Comparison of ENCODE assay signal across 1 cellular context in the genomic region with DNA sequence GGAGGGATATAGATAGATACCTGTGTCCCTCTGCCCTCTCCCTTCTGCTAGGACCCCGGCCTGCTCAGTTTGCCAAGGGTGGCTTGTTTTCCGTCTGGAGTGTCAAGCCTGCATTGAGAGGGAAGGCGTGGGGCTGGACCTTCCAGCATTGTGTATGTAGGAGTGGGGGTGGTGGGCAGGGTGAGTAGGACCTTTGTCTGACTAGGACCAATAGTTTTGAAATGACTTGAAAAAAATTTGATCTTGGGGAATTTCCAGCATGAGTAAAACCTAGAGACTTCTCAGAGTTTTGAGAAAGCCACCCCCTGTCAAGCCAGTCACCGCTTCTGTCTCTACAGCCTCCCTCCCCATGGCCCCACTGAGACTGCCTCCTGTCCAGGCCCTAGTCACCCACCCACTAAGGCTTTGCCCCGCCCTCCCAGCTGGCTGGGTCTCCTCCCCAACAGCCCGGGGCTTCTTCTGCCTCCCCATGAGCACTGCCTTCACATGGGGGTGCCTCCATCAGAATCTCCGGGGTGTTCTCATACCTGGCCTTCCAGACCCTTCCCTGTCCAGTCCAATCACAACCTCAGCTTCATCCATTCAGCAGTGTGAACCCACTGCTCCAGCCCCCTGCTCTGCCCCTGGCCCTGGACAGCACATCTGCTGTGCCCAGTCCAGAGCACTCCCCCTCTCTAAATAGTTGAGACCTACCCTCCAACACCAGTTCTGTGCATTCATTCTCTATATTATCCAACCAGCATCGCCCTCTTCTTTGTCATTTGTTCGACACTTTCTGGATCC.
TF ChIP-seq lines count a peak whose summit lies in the region.

No MANE protein-coding gene starts in this region.

TF ChIP-seq in GM12878, 131 proteins besides CTCF, POLR2A, EP300 and RAD21 (continued from another document):
- TF ChIP-seq, protein P1, sequence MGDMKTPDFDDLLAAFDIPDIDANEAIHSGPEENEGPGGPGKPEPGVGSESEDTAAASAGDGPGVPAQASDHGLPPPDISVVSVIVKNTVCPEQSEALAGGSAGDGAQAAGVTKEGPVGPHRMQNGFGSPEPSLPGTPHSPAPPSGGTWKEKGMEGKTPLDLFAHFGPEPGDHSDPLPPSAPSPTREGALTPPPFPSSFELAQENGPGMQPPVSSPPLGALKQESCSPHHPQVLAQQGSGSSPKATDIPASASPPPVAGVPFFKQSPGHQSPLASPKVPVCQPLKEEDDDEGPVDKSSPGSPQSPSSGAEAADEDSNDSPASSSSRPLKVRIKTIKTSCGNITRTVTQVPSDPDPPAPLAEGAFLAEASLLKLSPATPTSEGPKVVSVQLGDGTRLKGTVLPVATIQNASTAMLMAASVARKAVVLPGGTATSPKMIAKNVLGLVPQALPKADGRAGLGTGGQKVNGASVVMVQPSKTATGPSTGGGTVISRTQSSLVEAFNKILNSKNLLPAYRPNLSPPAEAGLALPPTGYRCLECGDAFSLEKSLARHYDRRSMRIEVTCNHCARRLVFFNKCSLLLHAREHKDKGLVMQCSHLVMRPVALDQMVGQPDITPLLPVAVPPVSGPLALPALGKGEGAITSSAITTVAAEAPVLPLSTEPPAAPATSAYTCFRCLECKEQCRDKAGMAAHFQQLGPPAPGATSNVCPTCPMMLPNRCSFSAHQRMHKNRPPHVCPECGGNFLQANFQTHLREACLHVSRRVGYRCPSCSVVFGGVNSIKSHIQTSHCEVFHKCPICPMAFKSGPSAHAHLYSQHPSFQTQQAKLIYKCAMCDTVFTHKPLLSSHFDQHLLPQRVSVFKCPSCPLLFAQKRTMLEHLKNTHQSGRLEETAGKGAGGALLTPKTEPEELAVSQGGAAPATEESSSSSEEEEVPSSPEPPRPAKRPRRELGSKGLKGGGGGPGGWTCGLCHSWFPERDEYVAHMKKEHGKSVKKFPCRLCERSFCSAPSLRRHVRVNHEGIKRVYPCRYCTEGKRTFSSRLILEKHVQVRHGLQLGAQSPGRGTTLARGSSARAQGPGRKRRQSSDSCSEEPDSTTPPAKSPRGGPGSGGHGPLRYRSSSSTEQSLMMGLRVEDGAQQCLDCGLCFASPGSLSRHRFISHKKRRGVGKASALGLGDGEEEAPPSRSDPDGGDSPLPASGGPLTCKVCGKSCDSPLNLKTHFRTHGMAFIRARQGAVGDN (IDR thresholded peaks at IDR 0.05), result peak; percentile 88
- TF ChIP-seq, protein P2, sequence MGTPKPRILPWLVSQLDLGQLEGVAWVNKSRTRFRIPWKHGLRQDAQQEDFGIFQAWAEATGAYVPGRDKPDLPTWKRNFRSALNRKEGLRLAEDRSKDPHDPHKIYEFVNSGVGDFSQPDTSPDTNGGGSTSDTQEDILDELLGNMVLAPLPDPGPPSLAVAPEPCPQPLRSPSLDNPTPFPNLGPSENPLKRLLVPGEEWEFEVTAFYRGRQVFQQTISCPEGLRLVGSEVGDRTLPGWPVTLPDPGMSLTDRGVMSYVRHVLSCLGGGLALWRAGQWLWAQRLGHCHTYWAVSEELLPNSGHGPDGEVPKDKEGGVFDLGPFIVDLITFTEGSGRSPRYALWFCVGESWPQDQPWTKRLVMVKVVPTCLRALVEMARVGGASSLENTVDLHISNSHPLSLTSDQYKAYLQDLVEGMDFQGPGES (IDR thresholded peaks at IDR 0.05), result no peak
- TF ChIP-seq POLR2AphosphoS2 (IDR thresholded peaks at IDR 0.05; ENCODE audit: low read depth, low read length) (peak; percentile 55; the same call in 1 of the 2 replicates), POU2F2 (IDR thresholded peaks at IDR 0.05; ENCODE audit: borderline replicate concordance, low read depth, low read length) (peak; percentile 58; the same call in 2 of the 3 replicates), ZNF207 (IDR thresholded peaks at IDR 0.05; ENCODE audit: borderline replicate concordance) (no peak), FOXM1 (IDR thresholded peaks at IDR 0.05; ENCODE audit: low read depth, low read length) (peak; percentile 92), PAX8 (IDR thresholded peaks at IDR 0.05) (no peak), RELA (IDR thresholded peaks at IDR 0.05; ENCODE audit: borderline replicate concordance, partially characterized antibody) (peak; percentile 99), TBL1XR1 (IDR thresholded peaks at IDR 0.05; ENCODE audit: low read depth, low read length) (0 out of 2 replicates have a peak, but pooled peaks have one; percentile 22), ATF7 (IDR thresholded peaks at IDR 0.05; ENCODE audit: low read depth) (peak; percentile 87), TAF1 (IDR thresholded peaks at IDR 0.05; ENCODE audit: borderline replicate concordance, low read depth, low read length) (peak; percentile 69; the same call in 1 of the 2 replicates), NBN (IDR thresholded peaks at IDR 0.05) (peak; percentile 77; the same call in 1 of the 2 replicates), HDGF (IDR thresholded peaks at IDR 0.05) (peak; percentile 35), ZBED1 (IDR thresholded peaks at IDR 0.05; ENCODE audit: borderline replicate concordance) (no peak; the same call in 1 of the 2 replicates), ETV6 (conservative IDR thresholded peaks at IDR 0.05 in 1 of 2, IDR thresholded peaks at IDR 0.05 in 1 of 2; ENCODE audit: borderline replicate concordance in 1 of 2, low read depth in 1 of 2) (peak in 1 of 2 experiments; percentile 63; a peak in 1 of 4 replicates), IRF4 (IDR thresholded peaks at IDR 0.05; ENCODE audit: low read depth, low read length) (peak; percentile 95)
- TF ChIP-seq, protein P3, sequence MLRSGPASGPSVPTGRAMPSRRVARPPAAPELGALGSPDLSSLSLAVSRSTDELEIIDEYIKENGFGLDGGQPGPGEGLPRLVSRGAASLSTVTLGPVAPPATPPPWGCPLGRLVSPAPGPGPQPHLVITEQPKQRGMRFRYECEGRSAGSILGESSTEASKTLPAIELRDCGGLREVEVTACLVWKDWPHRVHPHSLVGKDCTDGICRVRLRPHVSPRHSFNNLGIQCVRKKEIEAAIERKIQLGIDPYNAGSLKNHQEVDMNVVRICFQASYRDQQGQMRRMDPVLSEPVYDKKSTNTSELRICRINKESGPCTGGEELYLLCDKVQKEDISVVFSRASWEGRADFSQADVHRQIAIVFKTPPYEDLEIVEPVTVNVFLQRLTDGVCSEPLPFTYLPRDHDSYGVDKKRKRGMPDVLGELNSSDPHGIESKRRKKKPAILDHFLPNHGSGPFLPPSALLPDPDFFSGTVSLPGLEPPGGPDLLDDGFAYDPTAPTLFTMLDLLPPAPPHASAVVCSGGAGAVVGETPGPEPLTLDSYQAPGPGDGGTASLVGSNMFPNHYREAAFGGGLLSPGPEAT (IDR thresholded peaks at IDR 0.05; ENCODE audit: low read depth), result peak; percentile 98
- TF ChIP-seq, protein P4, sequence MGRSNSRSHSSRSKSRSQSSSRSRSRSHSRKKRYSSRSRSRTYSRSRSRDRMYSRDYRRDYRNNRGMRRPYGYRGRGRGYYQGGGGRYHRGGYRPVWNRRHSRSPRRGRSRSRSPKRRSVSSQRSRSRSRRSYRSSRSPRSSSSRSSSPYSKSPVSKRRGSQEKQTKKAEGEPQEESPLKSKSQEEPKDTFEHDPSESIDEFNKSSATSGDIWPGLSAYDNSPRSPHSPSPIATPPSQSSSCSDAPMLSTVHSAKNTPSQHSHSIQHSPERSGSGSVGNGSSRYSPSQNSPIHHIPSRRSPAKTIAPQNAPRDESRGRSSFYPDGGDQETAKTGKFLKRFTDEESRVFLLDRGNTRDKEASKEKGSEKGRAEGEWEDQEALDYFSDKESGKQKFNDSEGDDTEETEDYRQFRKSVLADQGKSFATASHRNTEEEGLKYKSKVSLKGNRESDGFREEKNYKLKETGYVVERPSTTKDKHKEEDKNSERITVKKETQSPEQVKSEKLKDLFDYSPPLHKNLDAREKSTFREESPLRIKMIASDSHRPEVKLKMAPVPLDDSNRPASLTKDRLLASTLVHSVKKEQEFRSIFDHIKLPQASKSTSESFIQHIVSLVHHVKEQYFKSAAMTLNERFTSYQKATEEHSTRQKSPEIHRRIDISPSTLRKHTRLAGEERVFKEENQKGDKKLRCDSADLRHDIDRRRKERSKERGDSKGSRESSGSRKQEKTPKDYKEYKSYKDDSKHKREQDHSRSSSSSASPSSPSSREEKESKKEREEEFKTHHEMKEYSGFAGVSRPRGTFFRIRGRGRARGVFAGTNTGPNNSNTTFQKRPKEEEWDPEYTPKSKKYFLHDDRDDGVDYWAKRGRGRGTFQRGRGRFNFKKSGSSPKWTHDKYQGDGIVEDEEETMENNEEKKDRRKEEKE (IDR thresholded peaks at IDR 0.05), result peak; percentile 75; the same call in 1 of the 2 replicates
- TF ChIP-seq, protein P5, sequence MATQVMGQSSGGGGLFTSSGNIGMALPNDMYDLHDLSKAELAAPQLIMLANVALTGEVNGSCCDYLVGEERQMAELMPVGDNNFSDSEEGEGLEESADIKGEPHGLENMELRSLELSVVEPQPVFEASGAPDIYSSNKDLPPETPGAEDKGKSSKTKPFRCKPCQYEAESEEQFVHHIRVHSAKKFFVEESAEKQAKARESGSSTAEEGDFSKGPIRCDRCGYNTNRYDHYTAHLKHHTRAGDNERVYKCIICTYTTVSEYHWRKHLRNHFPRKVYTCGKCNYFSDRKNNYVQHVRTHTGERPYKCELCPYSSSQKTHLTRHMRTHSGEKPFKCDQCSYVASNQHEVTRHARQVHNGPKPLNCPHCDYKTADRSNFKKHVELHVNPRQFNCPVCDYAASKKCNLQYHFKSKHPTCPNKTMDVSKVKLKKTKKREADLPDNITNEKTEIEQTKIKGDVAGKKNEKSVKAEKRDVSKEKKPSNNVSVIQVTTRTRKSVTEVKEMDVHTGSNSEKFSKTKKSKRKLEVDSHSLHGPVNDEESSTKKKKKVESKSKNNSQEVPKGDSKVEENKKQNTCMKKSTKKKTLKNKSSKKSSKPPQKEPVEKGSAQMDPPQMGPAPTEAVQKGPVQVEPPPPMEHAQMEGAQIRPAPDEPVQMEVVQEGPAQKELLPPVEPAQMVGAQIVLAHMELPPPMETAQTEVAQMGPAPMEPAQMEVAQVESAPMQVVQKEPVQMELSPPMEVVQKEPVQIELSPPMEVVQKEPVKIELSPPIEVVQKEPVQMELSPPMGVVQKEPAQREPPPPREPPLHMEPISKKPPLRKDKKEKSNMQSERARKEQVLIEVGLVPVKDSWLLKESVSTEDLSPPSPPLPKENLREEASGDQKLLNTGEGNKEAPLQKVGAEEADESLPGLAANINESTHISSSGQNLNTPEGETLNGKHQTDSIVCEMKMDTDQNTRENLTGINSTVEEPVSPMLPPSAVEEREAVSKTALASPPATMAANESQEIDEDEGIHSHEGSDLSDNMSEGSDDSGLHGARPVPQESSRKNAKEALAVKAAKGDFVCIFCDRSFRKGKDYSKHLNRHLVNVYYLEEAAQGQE (IDR thresholded peaks at IDR 0.05; ENCODE audit: low read depth, low read length), result peak; percentile 22; the same call in 1 of the 2 replicates
- TF ChIP-seq, protein P6, sequence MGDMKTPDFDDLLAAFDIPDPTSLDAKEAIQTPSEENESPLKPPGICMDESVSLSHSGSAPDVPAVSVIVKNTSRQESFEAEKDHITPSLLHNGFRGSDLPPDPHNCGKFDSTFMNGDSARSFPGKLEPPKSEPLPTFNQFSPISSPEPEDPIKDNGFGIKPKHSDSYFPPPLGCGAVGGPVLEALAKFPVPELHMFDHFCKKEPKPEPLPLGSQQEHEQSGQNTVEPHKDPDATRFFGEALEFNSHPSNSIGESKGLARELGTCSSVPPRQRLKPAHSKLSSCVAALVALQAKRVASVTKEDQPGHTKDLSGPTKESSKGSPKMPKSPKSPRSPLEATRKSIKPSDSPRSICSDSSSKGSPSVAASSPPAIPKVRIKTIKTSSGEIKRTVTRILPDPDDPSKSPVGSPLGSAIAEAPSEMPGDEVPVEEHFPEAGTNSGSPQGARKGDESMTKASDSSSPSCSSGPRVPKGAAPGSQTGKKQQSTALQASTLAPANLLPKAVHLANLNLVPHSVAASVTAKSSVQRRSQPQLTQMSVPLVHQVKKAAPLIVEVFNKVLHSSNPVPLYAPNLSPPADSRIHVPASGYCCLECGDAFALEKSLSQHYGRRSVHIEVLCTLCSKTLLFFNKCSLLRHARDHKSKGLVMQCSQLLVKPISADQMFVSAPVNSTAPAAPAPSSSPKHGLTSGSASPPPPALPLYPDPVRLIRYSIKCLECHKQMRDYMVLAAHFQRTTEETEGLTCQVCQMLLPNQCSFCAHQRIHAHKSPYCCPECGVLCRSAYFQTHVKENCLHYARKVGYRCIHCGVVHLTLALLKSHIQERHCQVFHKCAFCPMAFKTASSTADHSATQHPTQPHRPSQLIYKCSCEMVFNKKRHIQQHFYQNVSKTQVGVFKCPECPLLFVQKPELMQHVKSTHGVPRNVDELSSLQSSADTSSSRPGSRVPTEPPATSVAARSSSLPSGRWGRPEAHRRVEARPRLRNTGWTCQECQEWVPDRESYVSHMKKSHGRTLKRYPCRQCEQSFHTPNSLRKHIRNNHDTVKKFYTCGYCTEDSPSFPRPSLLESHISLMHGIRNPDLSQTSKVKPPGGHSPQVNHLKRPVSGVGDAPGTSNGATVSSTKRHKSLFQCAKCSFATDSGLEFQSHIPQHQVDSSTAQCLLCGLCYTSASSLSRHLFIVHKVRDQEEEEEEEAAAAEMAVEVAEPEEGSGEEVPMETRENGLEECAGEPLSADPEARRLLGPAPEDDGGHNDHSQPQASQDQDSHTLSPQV (IDR thresholded peaks at IDR 0.05), result no peak
- TF ChIP-seq, protein P7, sequence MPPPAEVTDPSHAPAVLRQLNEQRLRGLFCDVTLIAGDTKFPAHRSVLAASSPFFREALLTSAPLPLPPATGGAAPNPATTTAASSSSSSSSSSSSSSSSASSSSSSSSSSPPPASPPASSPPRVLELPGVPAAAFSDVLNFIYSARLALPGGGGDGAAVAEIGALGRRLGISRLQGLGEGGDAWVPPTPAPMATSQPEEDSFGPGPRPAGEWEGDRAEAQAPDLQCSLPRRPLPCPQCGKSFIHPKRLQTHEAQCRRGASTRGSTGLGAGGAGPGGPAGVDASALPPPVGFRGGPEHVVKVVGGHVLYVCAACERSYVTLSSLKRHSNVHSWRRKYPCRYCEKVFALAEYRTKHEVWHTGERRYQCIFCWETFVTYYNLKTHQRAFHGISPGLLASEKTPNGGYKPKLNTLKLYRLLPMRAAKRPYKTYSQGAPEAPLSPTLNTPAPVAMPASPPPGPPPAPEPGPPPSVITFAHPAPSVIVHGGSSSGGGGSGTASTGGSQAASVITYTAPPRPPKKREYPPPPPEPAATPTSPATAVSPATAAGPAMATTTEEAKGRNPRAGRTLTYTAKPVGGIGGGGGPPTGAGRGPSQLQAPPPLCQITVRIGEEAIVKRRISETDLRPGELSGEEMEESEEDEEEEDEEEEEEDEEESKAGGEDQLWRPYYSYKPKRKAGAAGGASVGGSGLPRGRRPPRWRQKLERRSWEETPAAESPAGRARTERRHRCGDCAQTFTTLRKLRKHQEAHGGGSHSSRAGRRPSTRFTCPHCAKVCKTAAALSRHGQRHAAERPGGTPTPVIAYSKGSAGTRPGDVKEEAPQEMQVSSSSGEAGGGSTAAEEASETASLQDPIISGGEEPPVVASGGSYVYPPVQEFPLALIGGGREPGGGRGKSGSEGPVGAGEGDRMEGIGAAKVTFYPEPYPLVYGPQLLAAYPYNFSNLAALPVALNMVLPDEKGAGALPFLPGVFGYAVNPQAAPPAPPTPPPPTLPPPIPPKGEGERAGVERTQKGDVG (CRISPR knock-in tag; IDR thresholded peaks at IDR 0.05), result no peak
- TF ChIP-seq, protein P8, sequence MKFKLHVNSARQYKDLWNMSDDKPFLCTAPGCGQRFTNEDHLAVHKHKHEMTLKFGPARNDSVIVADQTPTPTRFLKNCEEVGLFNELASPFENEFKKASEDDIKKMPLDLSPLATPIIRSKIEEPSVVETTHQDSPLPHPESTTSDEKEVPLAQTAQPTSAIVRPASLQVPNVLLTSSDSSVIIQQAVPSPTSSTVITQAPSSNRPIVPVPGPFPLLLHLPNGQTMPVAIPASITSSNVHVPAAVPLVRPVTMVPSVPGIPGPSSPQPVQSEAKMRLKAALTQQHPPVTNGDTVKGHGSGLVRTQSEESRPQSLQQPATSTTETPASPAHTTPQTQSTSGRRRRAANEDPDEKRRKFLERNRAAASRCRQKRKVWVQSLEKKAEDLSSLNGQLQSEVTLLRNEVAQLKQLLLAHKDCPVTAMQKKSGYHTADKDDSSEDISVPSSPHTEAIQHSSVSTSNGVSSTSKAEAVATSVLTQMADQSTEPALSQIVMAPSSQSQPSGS (IDR thresholded peaks at IDR 0.05; ENCODE audit: low read length), result peak; percentile 94
